In genomic region chr1:66333463-66334232, GRCh38 we compare ENCODE assay signal across 8 cellular contexts.
DNase-seq lines count a peak whose midpoint lies in the region; ATAC-seq lines count a peak whose summit lies in the region.

No MANE protein-coding gene starts in this region.

- 33% methylated on average over 4 of the region's 4 CpGs for WGBS in urinary bladder

- H3K9me3 Mint-ChIP-seq in memory B cell, result no peaks in the 10 kb centered on the region

- peak overlapping the region; percentile 78 for H3K27ac ChIP-seq in urinary bladder (ENCODE audit: low read depth)

- H3K4me1 ChIP-seq in adipocyte (ENCODE audit: control insufficient read depth, insufficient read depth, low read length) (peaks cover 12% of the 10 kb centered on the region), urinary bladder (ENCODE audit: insufficient read depth) (no peaks in the 10 kb centered on the region)

- no peaks in the 10 kb centered on the region for H3K9me3 ChIP-seq in adipocyte (ENCODE audit: control insufficient read depth, low read length)

- peak overlapping the region; percentile 100 for H3K4me3 Mint-ChIP-seq in memory B cell

- ATAC-seq in memory B cell (ENCODE audit: low read depth) (no peak), HG03571 (IDR thresholded peaks at IDR 0.05; ENCODE audit: unreplicated experiment) (no peak), HG03280 (IDR thresholded peaks at IDR 0.05; ENCODE audit: unreplicated experiment) (no peak)

- H3K4me3 ChIP-seq in adipocyte (ENCODE audit: low read length) (no peak overlapping the region), urinary bladder (ENCODE audit: low read depth, low read length) (peak overlapping the region; percentile 4)

- peaks cover 28% of the 10 kb centered on the region for H3K36me3 Mint-ChIP-seq in memory B cell

- peaks cover 31% of the 10 kb centered on the region for H3K4me1 Mint-ChIP-seq in memory B cell

- peak; percentile 18 for DNase-seq in activated naive CD4-positive, alpha-beta T cell treated with Interleukin-2 at 50 U/mL for 16 hours
- DNase-seq in activated naive CD4-positive, alpha-beta T cell (lab: John Stamatoyannopoulos, UW), result no peak
- peak; percentile 52 for DNase-seq in adipocyte (ENCODE audit: low read depth)
- peak in 1 of 2 donors; percentile 32 for DNase-seq in memory B cell (ENCODE audit: low spot score in 2 of 2)
- no peak for DNase-seq in stimulated activated CD4-positive, alpha-beta T cell treated with anti-CD3 and anti-CD28 coated beads, Interleukin-4, amount 100 ng/mL, for 24 hours

- H3K27me3 Mint-ChIP-seq in memory B cell, result no peaks in the 10 kb centered on the region

- H3K9ac ChIP-seq in adipocyte (ENCODE audit: low read length), result no peak overlapping the region

- no peaks in the 10 kb centered on the region for H3K27me3 ChIP-seq in adipocyte (replicated peaks; ENCODE audit: control insufficient read depth, insufficient read depth, low read length)

- peak overlapping the region; percentile 99 for H3K27ac Mint-ChIP-seq in memory B cell

- H3K36me3 ChIP-seq in adipocyte (ENCODE audit: control insufficient read depth, insufficient read depth, low read length, severe bottlenecking), result no peaks in the 10 kb centered on the region
- no peaks in the 10 kb centered on the region for H3K36me3 ChIP-seq in urinary bladder (ENCODE audit: insufficient read depth)

Comparison
In these comparisons a context has a peak if more than half of its experiments do, and no peak if none do; other contexts are left out.
1. DNase-seq: peak in activated naive CD4-positive, alpha-beta T cell treated with Interleukin-2 at 50 U/mL for 16 hours (single experiment) and adipocyte (single experiment); none in activated naive CD4-positive, alpha-beta T cell (0 of 4) and stimulated activated CD4-positive, alpha-beta T cell treated with anti-CD3 and anti-CD28 coated beads, Interleukin-4, amount 100 ng/mL, for 24 hours (single experiment).